8 cellular contexts compared by ENCODE assay signal in genomic region chr17:43760254-43760852, GRCh38. TPM values are rescaled to one million over a fixed set of nuclear protein-coding genes. Genes with fewer than 3 reads are reported as not detected.
A peak's percentile ranks its signal among the peaks of the same experiment; 100 is the strongest.
DNase-seq lines count a peak whose midpoint lies in the region; ATAC-seq and TF ChIP-seq lines count a peak whose summit lies in the region.

No MANE protein-coding gene starts in this region.

- no peaks in the 10 kb centered on the region for H3K9me3 ChIP-seq in ES-I3 (ENCODE audit: control insufficient read depth, insufficient read depth, low read length)
- no peaks in the 10 kb centered on the region for H3K9me3 ChIP-seq in OCI-LY3 (ENCODE audit: insufficient read depth, low read length)

- no peaks in the 10 kb centered on the region for H3K79me2 ChIP-seq in OCI-LY3 (ENCODE audit: low read length)

- peak; percentile 49 for DNase-seq in KG1 (lab: John Stamatoyannopoulos, UW)
- DNase-seq in activated T-cell treated with anti-CD3 and anti-CD28 coated beads for 1 hour (ENCODE audit: low read depth): peak; percentile 84
- peak; percentile 78 to 89 for DNase-seq in erythroblast (lab: John Stamatoyannopoulos, UW)
- peak; percentile 95 for DNase-seq in mucosa of gallbladder (ENCODE audit: low spot score)
- peak; percentile 71 to 79 for DNase-seq in stimulated activated CD8-positive, alpha-beta memory T cell treated with anti-CD3 and anti-CD28 coated beads, Interleukin-7, amount 100 ng/mL, for 1 hour (ENCODE audit: low read depth in 2 of 2)

- ATAC-seq in GM19395 (IDR thresholded peaks at IDR 0.05; ENCODE audit: unreplicated experiment): no peak

- H3K27me3 ChIP-seq in OCI-LY3 (ENCODE audit: low read depth, low read length): no peaks in the 10 kb centered on the region; the same call in 1 of the 2 replicates

- H3K27ac ChIP-seq in OCI-LY3 (ENCODE audit: low read length): no peak overlapping the region

- no peaks in the 10 kb centered on the region for H3K36me3 ChIP-seq in ES-I3 (ENCODE audit: insufficient read depth, low read length)
- no peaks in the 10 kb centered on the region for H3K36me3 ChIP-seq in OCI-LY3 (replicated peaks; ENCODE audit: low read depth, low read length)

- H3K4me2 ChIP-seq in OCI-LY3 (ENCODE audit: low read length): peak overlapping the region; percentile 51

- TF ChIP-seq POLR2A in erythroblast (IDR thresholded peaks at IDR 0.05; ENCODE audit: low read length): no peak

- H3K4me1 ChIP-seq in ES-I3 (ENCODE audit: insufficient read depth, low read length): peaks cover 24% of the 10 kb centered on the region
- H3K4me1 ChIP-seq in OCI-LY3 (ENCODE audit: low read length): peaks cover 2% of the 10 kb centered on the region; the same call in 1 of the 2 replicates

- TF ChIP-seq CTCF in OCI-LY3 (IDR thresholded peaks at IDR 0.05; ENCODE audit: low read depth, low read length): peak; percentile 100

- 0 out of 2 replicates have a peak overlapping the region, but pooled peaks have one; percentile 25 for H3K4me3 ChIP-seq in OCI-LY3 (ENCODE audit: low read length)

- 0 out of 2 replicates have a peak overlapping the region, but pooled peaks have one; percentile 1 for H3K9ac ChIP-seq in ES-I3 (ENCODE audit: low read depth, low read length)
- no peak overlapping the region for H3K9ac ChIP-seq in OCI-LY3 (ENCODE audit: low read length)

- peak overlapping the region; percentile 75; the same call in 1 of the 2 replicates for H2AFZ ChIP-seq in OCI-LY3 (ENCODE audit: low read depth, low read length)

- no peaks in the 10 kb centered on the region for H4K20me1 ChIP-seq in OCI-LY3 (ENCODE audit: insufficient read depth, low read length)

RNA-seq across cellular contexts. Expression of gene SOST, which starts 1.8 kb away (rescaled TPM):
- total RNA-seq in mucosa of gallbladder: not detected

RNA-seq across cellular contexts. Expression of gene DUSP3, which starts 18.4 kb away (rescaled TPM):
- total RNA-seq in mucosa of gallbladder: 127 TPM

RNA-seq across cellular contexts. Expression of gene CFAP97D1, which starts 19.9 kb away (rescaled TPM):
- not detected for total RNA-seq in mucosa of gallbladder
